In the genomic region with DNA sequence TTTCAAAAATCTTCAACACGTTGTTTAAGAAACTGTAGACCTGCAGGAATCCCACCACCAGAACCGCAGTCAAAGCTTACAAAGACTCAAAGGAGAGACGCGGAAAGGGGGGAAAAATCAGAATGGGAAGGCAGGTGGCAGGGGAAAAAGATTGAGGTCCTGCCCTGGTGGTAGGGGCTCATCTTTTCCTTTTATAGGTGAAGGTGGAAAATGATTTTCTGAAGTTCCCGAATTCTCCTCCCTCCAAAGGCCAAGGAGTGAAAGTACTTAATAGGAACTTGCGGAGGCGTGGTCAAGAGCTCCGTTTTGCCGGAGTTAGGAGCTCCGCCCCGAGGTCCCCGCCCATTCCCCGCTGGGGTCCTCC, we compare ENCODE assay signal across 1 cellular context.
TF ChIP-seq lines count a peak whose summit lies in the region.

No MANE protein-coding gene starts in this region.

TF ChIP-seq in K562, 482 proteins besides CTCF, POLR2A, EP300 and RAD21:
- TF ChIP-seq ZNF717 (CRISPR knock-in tag; IDR thresholded peaks at IDR 0.05) (no peak), SMAD4 (CRISPR knock-in tag; conservative IDR thresholded peaks at IDR 0.05) (0 out of 2 replicates have a peak, but pooled peaks have one; percentile 4), ZNF586 (CRISPR knock-in tag; conservative IDR thresholded peaks at IDR 0.05) (0 out of 2 replicates have a peak, but pooled peaks have one; percentile 18), ZFX (CRISPR knock-in tag; IDR thresholded peaks at IDR 0.05) (no peak), ARID2 (IDR thresholded peaks at IDR 0.05) (no peak), KLF16 (IDR thresholded peaks at IDR 0.05) (0 out of 2 replicates have a peak, but pooled peaks have one; percentile 92), NRF1 (conservative IDR thresholded peaks at IDR 0.05 in 1 of 2, IDR thresholded peaks at IDR 0.05 in 1 of 2) (peak in 1 of 2 experiments; percentile 24; a peak in 2 of 4 replicates)
- TF ChIP-seq, protein P1, sequence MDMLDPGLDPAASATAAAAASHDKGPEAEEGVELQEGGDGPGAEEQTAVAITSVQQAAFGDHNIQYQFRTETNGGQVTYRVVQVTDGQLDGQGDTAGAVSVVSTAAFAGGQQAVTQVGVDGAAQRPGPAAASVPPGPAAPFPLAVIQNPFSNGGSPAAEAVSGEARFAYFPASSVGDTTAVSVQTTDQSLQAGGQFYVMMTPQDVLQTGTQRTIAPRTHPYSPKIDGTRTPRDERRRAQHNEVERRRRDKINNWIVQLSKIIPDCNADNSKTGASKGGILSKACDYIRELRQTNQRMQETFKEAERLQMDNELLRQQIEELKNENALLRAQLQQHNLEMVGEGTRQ (CRISPR knock-in tag; IDR thresholded peaks at IDR 0.05), result no peak
